1 cellular context compared by ENCODE assay signal in genomic region chr10:122344741-122345258, GRCh38.
TF ChIP-seq lines count a peak whose summit lies in the region.

No MANE protein-coding gene starts in this region.

TF ChIP-seq in HepG2, 621 proteins besides CTCF, POLR2A, EP300 and RAD21 (continued from another document and continues in another):
- TF ChIP-seq ATF6 (CRISPR knock-in tag; conservative IDR thresholded peaks at IDR 0.05) (no peak), ZKSCAN8 (CRISPR knock-in tag; IDR thresholded peaks at IDR 0.05; ENCODE audit: borderline replicate concordance) (0 out of 2 replicates have a peak, but pooled peaks have one; percentile 27), TSC22D2 (CRISPR knock-in tag; IDR thresholded peaks at IDR 0.05; ENCODE audit: borderline replicate concordance) (no peak), PHF5A (CRISPR knock-in tag; IDR thresholded peaks at IDR 0.05; ENCODE audit: low read depth, unreplicated experiment) (no peak), ZNF12 (CRISPR knock-in tag; IDR thresholded peaks at IDR 0.05) (no peak), BRF2 (CRISPR knock-in tag; IDR thresholded peaks at IDR 0.05) (no peak), ZNF546 (CRISPR knock-in tag; conservative IDR thresholded peaks at IDR 0.05) (no peak), ZNF512B (CRISPR knock-in tag; IDR thresholded peaks at IDR 0.05; ENCODE audit: borderline replicate concordance) (no peak; the same call in 1 of the 2 replicates), NFIB (CRISPR knock-in tag; IDR thresholded peaks at IDR 0.05; ENCODE audit: borderline replicate concordance) (no peak), ZNF790 (CRISPR knock-in tag; IDR thresholded peaks at IDR 0.05; ENCODE audit: borderline replicate concordance) (no peak), ZNF274 (CRISPR knock-in tag; IDR thresholded peaks at IDR 0.05) (peak; percentile 73; the same call in 1 of the 2 replicates), TBL1XR1 (IDR thresholded peaks at IDR 0.05; ENCODE audit: borderline replicate concordance, low read length, partially characterized antibody) (peak; percentile 69), BRCA1 (CRISPR knock-in tag; IDR thresholded peaks at IDR 0.05) (no peak), CENPBD1 (CRISPR knock-in tag; IDR thresholded peaks at IDR 0.05; ENCODE audit: borderline replicate concordance, low read depth) (no peak), KLF16 (CRISPR knock-in tag; IDR thresholded peaks at IDR 0.05) (no peak), PAX8 (CRISPR knock-in tag; IDR thresholded peaks at IDR 0.05; ENCODE audit: borderline replicate concordance) (no peak), MATR3 (CRISPR knock-in tag; IDR thresholded peaks at IDR 0.05) (no peak), JDP2 (CRISPR knock-in tag; IDR thresholded peaks at IDR 0.05; ENCODE audit: borderline replicate concordance) (no peak), JUND (CRISPR knock-in tag; IDR thresholded peaks at IDR 0.05) (peak; percentile 95), DDIT3 (CRISPR knock-in tag; IDR thresholded peaks at IDR 0.05) (no peak), ZNF350 (CRISPR knock-in tag; IDR thresholded peaks at IDR 0.05; ENCODE audit: borderline replicate concordance, low read depth) (no peak), HMGA1 (CRISPR knock-in tag; conservative IDR thresholded peaks at IDR 0.05) (no peak), ZNF839 (CRISPR knock-in tag; IDR thresholded peaks at IDR 0.05; ENCODE audit: borderline replicate concordance) (no peak), ZNF704 (CRISPR knock-in tag; IDR thresholded peaks at IDR 0.05; ENCODE audit: borderline replicate concordance) (no peak), ZNF567 (CRISPR knock-in tag; IDR thresholded peaks at IDR 0.05; ENCODE audit: borderline replicate concordance) (no peak), PRDM4 (CRISPR knock-in tag; IDR thresholded peaks at IDR 0.05; ENCODE audit: borderline replicate concordance) (no peak), AFF4 (CRISPR knock-in tag; IDR thresholded peaks at IDR 0.05) (no peak), MED8 (CRISPR knock-in tag; IDR thresholded peaks at IDR 0.05; ENCODE audit: insufficient replicate concordance) (no peak), WIZ (CRISPR knock-in tag; IDR thresholded peaks at IDR 0.05) (no peak), NR3C1 (CRISPR knock-in tag; IDR thresholded peaks at IDR 0.05) (no peak), FOXM1 (CRISPR knock-in tag; IDR thresholded peaks at IDR 0.05) (no peak), ZNF235 (CRISPR knock-in tag; IDR thresholded peaks at IDR 0.05; ENCODE audit: borderline replicate concordance) (no peak), MZF1 (CRISPR knock-in tag; IDR thresholded peaks at IDR 0.05; ENCODE audit: borderline replicate concordance) (no peak), CREB1 (IDR thresholded peaks at IDR 0.05) (no peak), CREB1 (CRISPR knock-in tag; IDR thresholded peaks at IDR 0.05) (no peak), ZNF557 (CRISPR knock-in tag; IDR thresholded peaks at IDR 0.05) (no peak), RARA (CRISPR knock-in tag; IDR thresholded peaks at IDR 0.05) (peak; percentile 75), HNRNPLL (IDR thresholded peaks at IDR 0.05; ENCODE audit: low read depth, low read length, poor library complexity, severe bottlenecking) (no peak), TGIF2 (CRISPR knock-in tag; IDR thresholded peaks at IDR 0.05) (no peak; the same call in 1 of the 2 replicates), ZNF343 (CRISPR knock-in tag; IDR thresholded peaks at IDR 0.05) (no peak), ZBTB20 (CRISPR knock-in tag; IDR thresholded peaks at IDR 0.05; ENCODE audit: borderline replicate concordance, low read depth) (peak; percentile 68; the same call in 1 of the 2 replicates), ZFP82 (CRISPR knock-in tag; IDR thresholded peaks at IDR 0.05; ENCODE audit: borderline replicate concordance) (no peak), MTF2 (CRISPR knock-in tag; IDR thresholded peaks at IDR 0.05; ENCODE audit: borderline replicate concordance) (no peak), ZBTB3 (CRISPR knock-in tag; IDR thresholded peaks at IDR 0.05; ENCODE audit: borderline replicate concordance, low read depth) (no peak), TRIM22 (IDR thresholded peaks at IDR 0.05) (no peak), ADNP (CRISPR knock-in tag; IDR thresholded peaks at IDR 0.05) (no peak), USF2 (IDR thresholded peaks at IDR 0.05; ENCODE audit: low read depth, low read length) (peak; percentile 66), USF2 (CRISPR knock-in tag; IDR thresholded peaks at IDR 0.05; ENCODE audit: borderline replicate concordance) (peak; percentile 73; the same call in 1 of the 2 replicates), NR2F2 (IDR thresholded peaks at IDR 0.05; ENCODE audit: borderline replicate concordance, low read depth) (peak; percentile 46; the same call in 1 of the 2 replicates), ZNF20 (CRISPR knock-in tag; IDR thresholded peaks at IDR 0.05) (no peak), ZFP62 (CRISPR knock-in tag; IDR thresholded peaks at IDR 0.05) (no peak), XRCC5 (optimal IDR thresholded peaks at IDR 0.05; ENCODE audit: low read length) (peak; percentile 60), ERF (CRISPR knock-in tag; IDR thresholded peaks at IDR 0.05) (0 out of 2 replicates have a peak, but pooled peaks have one; percentile 48)
